Comparison of ENCODE assay signal across 8 cellular contexts in genomic region chr2:96138146-96139145, GRCh38. TPM values are rescaled to one million over a fixed set of nuclear protein-coding genes. Genes with fewer than 3 reads are reported as not detected.
DNase-seq lines count a peak whose midpoint lies in the region; ATAC-seq and TF ChIP-seq lines count a peak whose summit lies in the region.

Gene ASTL, minus strand, starts transcription at chr2:96138502. Its CDS starts 66 bp downstream, at chr2:96138436.

- DNase-seq in AG09309 (ENCODE audit: low read depth) (no peak), NCI-H1105 treated with DMSO at 0.1 percent for 48 hours (lab: John Stamatoyannopoulos, UW) (peak; percentile 75), middle frontal gyrus (ENCODE audit: extremely low spot score, low spot score) (peak; percentile 13), inferior parietal cortex (ENCODE audit: extremely low spot score) (no peak), NCI-H1092 (lab: John Stamatoyannopoulos, UW) (no peak)
- peak; percentile 88 for DNase-seq in activated CD4-positive, alpha-beta T cell treated with anti-CD3 and anti-CD28 coated beads, Interleukin-2, amount 10 ng/mL, durations not matched to agents 24 days and 14 days
- peak; percentile 59 to 64 (median 60) for DNase-seq in effector memory CD8-positive, alpha-beta T cell

- H3K4me1 Mint-ChIP-seq in activated CD4-positive, alpha-beta T cell treated with anti-CD3 and anti-CD28 coated beads, Interleukin-2, amount 10 ng/mL, durations not matched to agents 24 days and 14 days, result peaks cover 24% of the 10 kb centered on the region
- peaks cover 29 to 32% of the 10 kb centered on the region in 2 donors for H3K4me1 Mint-ChIP-seq in effector memory CD8-positive, alpha-beta T cell (ENCODE audit: low read depth in 2 of 2)

- H3K27me3 Mint-ChIP-seq in activated CD4-positive, alpha-beta T cell treated with anti-CD3 and anti-CD28 coated beads, Interleukin-2, amount 10 ng/mL, durations not matched to agents 24 days and 14 days, result no peaks in the 10 kb centered on the region
- no peaks in the 10 kb centered on the region for H3K27me3 Mint-ChIP-seq in effector memory CD8-positive, alpha-beta T cell

- intact Hi-C loops in activated CD4-positive, alpha-beta T cell treated with anti-CD3 and anti-CD28 coated beads, Interleukin-2, amount 10 ng/mL, durations not matched to agents 24 days and 14 days (cut with micrococcal nuclease), result loop anchor here (1.0 kb wide), 1 partner anchor 36 kb away; no protein-coding TSS in a partner anchor

- peaks cover 25% of the 10 kb centered on the region for H3K36me3 Mint-ChIP-seq in activated CD4-positive, alpha-beta T cell treated with anti-CD3 and anti-CD28 coated beads, Interleukin-2, amount 10 ng/mL, durations not matched to agents 24 days and 14 days (ENCODE audit: low read depth)
- H3K36me3 Mint-ChIP-seq in effector memory CD8-positive, alpha-beta T cell (ENCODE audit: insufficient read depth), result peaks cover 84% of the 10 kb centered on the region

- peak; percentile 11 for TF ChIP-seq POLR2A in GM18526 (IDR thresholded peaks at IDR 0.05; ENCODE audit: extremely low read depth, insufficient read length)

- peak; percentile 67 for TF ChIP-seq CTCF in AG09309 (IDR thresholded peaks at IDR 0.05; ENCODE audit: control insufficient read depth, insufficient read depth, low read depth, low read length, missing control alignments)

- peak; percentile 39 for ATAC-seq in effector memory CD8-positive, alpha-beta T cell (replicated peaks)

- no peak within 1 kb of the TSS for H3K4me3 ChIP-seq in AG09309 (ENCODE audit: control insufficient read depth, low read depth, low read length)

- no peak within 1 kb of the TSS for H3K4me3 Mint-ChIP-seq in activated CD4-positive, alpha-beta T cell treated with anti-CD3 and anti-CD28 coated beads, Interleukin-2, amount 10 ng/mL, durations not matched to agents 24 days and 14 days
- peak within 1 kb of the TSS; percentile 58 to 64 for H3K4me3 Mint-ChIP-seq in effector memory CD8-positive, alpha-beta T cell

- no peak within 1 kb of the TSS for H3K27ac Mint-ChIP-seq in activated CD4-positive, alpha-beta T cell treated with anti-CD3 and anti-CD28 coated beads, Interleukin-2, amount 10 ng/mL, durations not matched to agents 24 days and 14 days
- peak within 1 kb of the TSS; percentile 87 to 92 for H3K27ac Mint-ChIP-seq in effector memory CD8-positive, alpha-beta T cell

- H3K9me3 Mint-ChIP-seq in activated CD4-positive, alpha-beta T cell treated with anti-CD3 and anti-CD28 coated beads, Interleukin-2, amount 10 ng/mL, durations not matched to agents 24 days and 14 days, result no peaks in the 10 kb centered on the region
- H3K9me3 Mint-ChIP-seq in effector memory CD8-positive, alpha-beta T cell, result no peaks in the 10 kb centered on the region

RNA-seq across cellular contexts. Expression of gene ASTL, which starts in this region (rescaled TPM):
- 2.4 and 3.4 TPM in 2 replicates for total RNA-seq in activated CD4-positive, alpha-beta T cell treated with anti-CD3 and anti-CD28 coated beads, Interleukin-2, amount 10 ng/mL, durations not matched to agents 24 days and 14 days

Comparison
In these comparisons a context has a peak if more than half of its experiments do, and no peak if none do; other contexts are left out.
1. DNase-seq: peak in NCI-H1105 treated with DMSO at 0.1 percent for 48 hours (single experiment), activated CD4-positive, alpha-beta T cell treated with anti-CD3 and anti-CD28 coated beads, Interleukin-2, amount 10 ng/mL, durations not matched to agents 24 days and 14 days (single experiment), effector memory CD8-positive, alpha-beta T cell (3 of 3) and middle frontal gyrus (single experiment); none in AG09309 (single experiment), inferior parietal cortex (single experiment) and NCI-H1092 (single experiment).